In genomic region chr19:10797541-10798256, GRCh38 we compare ENCODE assay signal across 9 cellular contexts. TPM values are rescaled to one million over a fixed set of nuclear protein-coding genes. Genes with fewer than 3 reads are reported as not detected.
DNase-seq lines count a peak whose midpoint lies in the region; ATAC-seq and TF ChIP-seq lines count a peak whose summit lies in the region.
"Had no signal": no experiment of that assay in that cellular context is flagged by ENCODE, and none has a peak within 500 bp of the region (broad histone marks: within the 10 kb centered on the region; RNA-seq: fewer than 3 reads in every experiment).

No MANE protein-coding gene starts in this region.

- peak; percentile 88 for DNase-seq in activated CD8-positive, alpha-beta T cell treated with anti-CD3 and anti-CD28 coated beads, Interleukin-2, amount 10 ng/mL, durations not matched to agents 7 days and 5 days
- peak; percentile 76 for DNase-seq in effector CD4-positive, alpha-beta T cell
- DNase-seq in stimulated activated CD4-positive, alpha-beta T cell treated with anti-CD3 and anti-CD28 coated beads, Interleukin-4, amount 100 ng/mL, for 48 hours (ENCODE audit: low read depth in 2 of 2): peak; percentile 62 to 85
- no peak for DNase-seq in testis
- DNase-seq in ACHN: no peak
- DNase-seq: DMS153 had no signal

- TF ChIP-seq CTCF in testis (IDR thresholded peaks at IDR 0.05): no peak

- no peaks in the 10 kb centered on the region for H3K36me3 ChIP-seq in testis (ENCODE audit: low read depth, missing control alignments)

- no peak overlapping the region for H3K4me3 ChIP-seq in testis

- no peaks in the 10 kb centered on the region for H3K9me3 ChIP-seq in testis

- no peak overlapping the region for H3K27ac ChIP-seq in testis

- H3K27me3 ChIP-seq in testis: no peaks in the 10 kb centered on the region

- H3K4me1 ChIP-seq in testis: peaks cover 20% of the 10 kb centered on the region

- H3K36me3 Mint-ChIP-seq in activated CD8-positive, alpha-beta T cell treated with anti-CD3 and anti-CD28 coated beads, Interleukin-2, amount 10 ng/mL, durations not matched to agents 7 days and 5 days (ENCODE audit: low read depth): peaks cover 53% of the 10 kb centered on the region

- peak; percentile 61 for ATAC-seq in GM19025 (IDR thresholded peaks at IDR 0.05; ENCODE audit: low read depth, unreplicated experiment)
- ATAC-seq in activated CD8-positive, alpha-beta T cell treated with anti-CD3 and anti-CD28 coated beads, Interleukin-2, amount 10 ng/mL, durations not matched to agents 7 days and 5 days: peak; percentile 88
- no peak for ATAC-seq in GM19467 (IDR thresholded peaks at IDR 0.05; ENCODE audit: unreplicated experiment)
- no peak for ATAC-seq in GM19452 (IDR thresholded peaks at IDR 0.05; ENCODE audit: unreplicated experiment)

- peak overlapping the region; percentile 80 for H3K27ac Mint-ChIP-seq in activated CD8-positive, alpha-beta T cell treated with anti-CD3 and anti-CD28 coated beads, Interleukin-2, amount 10 ng/mL, durations not matched to agents 7 days and 5 days

- H3K27me3 Mint-ChIP-seq in activated CD8-positive, alpha-beta T cell treated with anti-CD3 and anti-CD28 coated beads, Interleukin-2, amount 10 ng/mL, durations not matched to agents 7 days and 5 days (ENCODE audit: low read depth): no peaks in the 10 kb centered on the region

- CTCF ChIA-PET in activated CD8-positive, alpha-beta T cell treated with anti-CD3 and anti-CD28 coated beads, Interleukin-2, amount 10 ng/mL, durations not matched to agents 7 days and 5 days (lab: Charles Lee): interaction anchor here (1.4 to 2.5 kb wide), 3 partner anchors 38 to 98 kb away, joined by 3 to 12 read pairs (median 7); partner anchors contain the start of genes DNM2 and TMED1

- in situ Hi-C loops in ACHN (cut with HindIII; ENCODE audit: low pct_ligation_motif_present, low pct_unique_long_range_greater_than_20kb, low sequenced_read_pairs): no loop called here

- intact Hi-C loops in testis (cut with DNase I; ENCODE audit: low total_unique reads): no loop called here

- no peak for TF ChIP-seq POLR2A in testis (IDR thresholded peaks at IDR 0.05)

- peaks cover 31% of the 10 kb centered on the region for H3K4me1 Mint-ChIP-seq in activated CD8-positive, alpha-beta T cell treated with anti-CD3 and anti-CD28 coated beads, Interleukin-2, amount 10 ng/mL, durations not matched to agents 7 days and 5 days (ENCODE audit: low read depth)

- H3K4me3 Mint-ChIP-seq in activated CD8-positive, alpha-beta T cell treated with anti-CD3 and anti-CD28 coated beads, Interleukin-2, amount 10 ng/mL, durations not matched to agents 7 days and 5 days: peak overlapping the region; percentile 58

- 65 to 76% methylated on average over 19 of the region's 19 CpGs for WGBS in testis, 2 donors

- POLR2A ChIA-PET in activated CD8-positive, alpha-beta T cell treated with anti-CD3 and anti-CD28 coated beads, Interleukin-2, amount 10 ng/mL, durations not matched to agents 7 days and 5 days (lab: Charles Lee): interaction anchor here (1.2 kb wide), 1 partner anchor 38 kb away, joined by 3 read pairs; no protein-coding TSS in a partner anchor

- H3K9me3 Mint-ChIP-seq in activated CD8-positive, alpha-beta T cell treated with anti-CD3 and anti-CD28 coated beads, Interleukin-2, amount 10 ng/mL, durations not matched to agents 7 days and 5 days (ENCODE audit: insufficient read depth): no peaks in the 10 kb centered on the region

RNA-seq across cellular contexts. Expression of gene TMED1, which starts 38.3 kb away (rescaled TPM):
- total RNA-seq in activated CD8-positive, alpha-beta T cell treated with anti-CD3 and anti-CD28 coated beads, Interleukin-2, amount 10 ng/mL, durations not matched to agents 7 days and 5 days: 10 to 100 TPM in 1 of 2 experiments, 1 to 10 TPM in 1; 9.3 to 11.2 TPM
- total RNA-seq in testis: 10 to 100 TPM; 34.0 to 59.3 TPM
- 30.2 TPM for polyA plus RNA-seq in testis (ENCODE audit: insufficient read depth, low read depth, low replicate concordance)

RNA-seq across cellular contexts. Expression of gene C19orf38, which starts 50.5 kb away (rescaled TPM):
- total RNA-seq in activated CD8-positive, alpha-beta T cell treated with anti-CD3 and anti-CD28 coated beads, Interleukin-2, amount 10 ng/mL, durations not matched to agents 7 days and 5 days: 1 to 10 TPM; 1.1 to 2.2 TPM
- 10 to 100 TPM; 17.4 to 21.0 TPM for total RNA-seq in testis
- 19.3 TPM for polyA plus RNA-seq in testis (ENCODE audit: insufficient read depth, low read depth, low replicate concordance)

Comparison
In these comparisons a context has a peak if more than half of its experiments do, and no peak if none do; other contexts are left out.
1. ATAC-seq: peak in GM19025 (single experiment) and activated CD8-positive, alpha-beta T cell treated with anti-CD3 and anti-CD28 coated beads, Interleukin-2, amount 10 ng/mL, durations not matched to agents 7 days and 5 days (single experiment); none in GM19467 (single experiment) and GM19452 (single experiment).
2. DNase-seq: peak in activated CD8-positive, alpha-beta T cell treated with anti-CD3 and anti-CD28 coated beads, Interleukin-2, amount 10 ng/mL, durations not matched to agents 7 days and 5 days (single experiment), effector CD4-positive, alpha-beta T cell (single experiment) and stimulated activated CD4-positive, alpha-beta T cell treated with anti-CD3 and anti-CD28 coated beads, Interleukin-4, amount 100 ng/mL, for 48 hours (2 of 2); none in testis (single experiment) and ACHN (single experiment).
3. RNA of gene C19orf38, which starts 50.5 kb away (total RNA-seq): 17.4 to 21.0 TPM in testis; 1.1 to 2.2 TPM in activated CD8-positive, alpha-beta T cell treated with anti-CD3 and anti-CD28 coated beads, Interleukin-2, amount 10 ng/mL, durations not matched to agents 7 days and 5 days; every median in the first group is over 4 times any median in the second.